8 cellular contexts compared by ENCODE assay signal in the genomic region with DNA sequence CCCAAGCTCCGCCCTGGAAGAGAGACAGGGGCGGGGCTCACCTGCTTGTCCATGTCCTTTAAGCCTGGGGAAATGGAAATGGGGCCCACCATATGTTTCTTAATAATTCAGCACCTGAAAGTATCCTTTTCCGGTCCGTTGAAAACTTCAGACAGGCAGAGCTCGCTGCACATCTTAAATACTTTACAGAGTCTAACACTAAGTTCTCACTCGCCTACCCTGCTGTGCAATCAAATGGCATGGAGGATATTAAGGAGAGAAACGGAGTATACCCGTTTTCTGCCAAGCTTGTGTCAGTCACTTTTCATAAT. TPM values are rescaled to one million over a fixed set of nuclear protein-coding genes. Genes with fewer than 3 reads are reported as not detected.
A peak's percentile ranks its signal among the peaks of the same experiment; 100 is the strongest.
DNase-seq lines count a peak whose midpoint lies in the region; ATAC-seq and TF ChIP-seq lines count a peak whose summit lies in the region.

No MANE protein-coding gene starts in this region.

- no peak for ATAC-seq in natural killer cell
- ATAC-seq in HG02981 (IDR thresholded peaks at IDR 0.05; ENCODE audit: unreplicated experiment), result no peak
- no peak for ATAC-seq in HG03196 (IDR thresholded peaks at IDR 0.05; ENCODE audit: unreplicated experiment)
- ATAC-seq in GM19452 (IDR thresholded peaks at IDR 0.05; ENCODE audit: unreplicated experiment), result no peak

- TF ChIP-seq CTCF in BJ (IDR thresholded peaks at IDR 0.05; ENCODE audit: insufficient read depth, low read depth, low read length), result no peak
- TF ChIP-seq CTCF in natural killer cell (IDR thresholded peaks at IDR 0.05), result no peak

- intact Hi-C loops in natural killer cell (cut with micrococcal nuclease), result loop anchor here (1.0 to 5.0 kb wide), 4 partner anchors 38 to 360 kb away; a partner anchor contains a TSS

- H3K27ac Mint-ChIP-seq in IgD-negative memory B cell, result peak overlapping the region; percentile 93 to 98 (median 96)
- peak overlapping the region; percentile 95 to 99 for H3K27ac Mint-ChIP-seq in natural killer cell

- POLR2A ChIA-PET in BJ (lab: Charles Lee), result interaction anchor here (0.6 kb wide), 2 partner anchors 187 to 357 kb away, joined by 3 to 12 read pairs; no protein-coding TSS in a partner anchor

- peaks cover 11% of the 10 kb centered on the region for H3K36me3 ChIP-seq in BJ (ENCODE audit: control insufficient read depth, insufficient read depth, low read length)

- no peak for DNase-seq in BJ (ENCODE audit: low read depth)
- no peak for DNase-seq in natural killer cell
- DNase-seq in NCI-H1105 treated with DMSO at 0.1 percent for 48 hours (lab: John Stamatoyannopoulos, UW), result no peak

- H3K4me1 Mint-ChIP-seq in IgD-negative memory B cell (peaks cover 26 to 29% (median 28%) of the 10 kb centered on the region in 3 donors), natural killer cell (peaks cover 15 to 37% of the 10 kb centered on the region in 2 donors)

- H3K4me3 Mint-ChIP-seq in IgD-negative memory B cell (peak overlapping the region; percentile 91 to 98 (median 97)), natural killer cell (peak overlapping the region; percentile 85)

- H3K27me3 ChIP-seq in BJ (ENCODE audit: control insufficient read depth, insufficient read depth, low read length), result no peaks in the 10 kb centered on the region

- peaks cover 3% of the 10 kb centered on the region for H3K36me3 Mint-ChIP-seq in IgD-negative memory B cell
- no peaks in the 10 kb centered on the region for H3K36me3 Mint-ChIP-seq in natural killer cell

- H3K9me3 Mint-ChIP-seq in IgD-negative memory B cell, result no peaks in the 10 kb centered on the region
- no peaks in the 10 kb centered on the region for H3K9me3 Mint-ChIP-seq in natural killer cell

- CTCF ChIA-PET in BJ (lab: Yijun Ruan, JAX), result interaction anchor here (1.0 to 1.6 kb wide), 2 partner anchors 17 to 38 kb away, joined by 3 read pairs; a partner anchor contains a TSS

- H3K4me3 ChIP-seq in BJ (ENCODE audit: low read depth, low read length), result peak overlapping the region; percentile 97

- H3K27ac ChIP-seq in cingulate gyrus (ENCODE audit: low read depth, low read length), result peak overlapping the region; percentile 81

- no peaks in the 10 kb centered on the region for H3K27me3 Mint-ChIP-seq in IgD-negative memory B cell
- H3K27me3 Mint-ChIP-seq in natural killer cell (ENCODE audit: low read depth in 2 of 2), result peaks cover 0 to 4% of the 10 kb centered on the region in 2 donors

RNA-seq across cellular contexts. Expression of a gene that starts 0.5 kb away (rescaled TPM):
- polyA plus RNA-seq in BJ (2011; rRNA removed), result 13.1 and 18.9 TPM in 2 replicates
- polyA minus RNA-seq in BJ (2011; rRNA and poly(A)+ RNA removed), result 15.1 and 19.5 TPM in 2 replicates
- 8.8 TPM for polyA plus RNA-seq in IgD-negative memory B cell
- 10 to 100 TPM; 61.4 to 78.4 (median 68.8) TPM for total RNA-seq in natural killer cell

RNA-seq across cellular contexts. Expression of a gene that starts 37.8 kb away (rescaled TPM):
- polyA plus RNA-seq in BJ (2011; rRNA removed), result 2.8 and 3.1 TPM in 2 replicates
- polyA minus RNA-seq in BJ (2011; rRNA and poly(A)+ RNA removed), result 1.6 and 3.1 TPM in 2 replicates
- 0.15 TPM for polyA plus RNA-seq in IgD-negative memory B cell
- 1 to 10 TPM; 1.9 to 2.6 (median 2.1) TPM for total RNA-seq in natural killer cell

RNA-seq across cellular contexts. Expression of a gene that starts 37.9 kb away (rescaled TPM):
- polyA plus RNA-seq in BJ (2011; rRNA removed) (14.2 and 19.6 TPM in 2 replicates), IgD-negative memory B cell (35.6 TPM)
- polyA minus RNA-seq in BJ (2011; rRNA and poly(A)+ RNA removed), result 12.3 and 14.5 TPM in 2 replicates
- total RNA-seq in natural killer cell, result 10 to 100 TPM; 73.9 to 97.2 (median 95.4) TPM
